ENCODE assay signal across 17 cellular contexts in genomic region chr4:82578935-82579334, GRCh38. TPM values are rescaled to one million over a fixed set of nuclear protein-coding genes. Genes with fewer than 3 reads are reported as not detected.
DNase-seq lines count a peak whose midpoint lies in the region; ATAC-seq and TF ChIP-seq lines count a peak whose summit lies in the region.
"Had no signal": no experiment of that assay in that cellular context is flagged by ENCODE, and none has a peak within 500 bp of the region (broad histone marks: within the 10 kb centered on the region; RNA-seq: fewer than 3 reads in every experiment).

No MANE protein-coding gene starts in this region.

- TF ChIP-seq POLR2A in erythroblast (IDR thresholded peaks at IDR 0.05; ENCODE audit: low read length) = no peak

- no peaks in the 10 kb centered on the region for H3K27me3 ChIP-seq in BE2C

- peak; percentile 85 for ATAC-seq in left lobe of liver
- no peak for ATAC-seq in HG02870 (IDR thresholded peaks at IDR 0.05; ENCODE audit: unreplicated experiment)
- ATAC-seq in GM21360 (IDR thresholded peaks at IDR 0.05; ENCODE audit: unreplicated experiment) = no peak
- ATAC-seq: stimulated activated naive B cell treated with anti-CD40 and anti-IgM and Interleukin-4, amounts not matched to agents 10 μg/mL and 1 μg/mL and 100 μg/mL, for 72 hours; T-helper 17 cell had no signal

- H3K9me3 ChIP-seq in BE2C = no peaks in the 10 kb centered on the region

- H3K36me3 ChIP-seq in BE2C = no peaks in the 10 kb centered on the region

- in situ Hi-C loops in astrocyte of the spinal cord (cut with HindIII; ENCODE audit: low sequenced_read_pairs) = no loop called here

- TF ChIP-seq CTCF in BE2C (IDR thresholded peaks at IDR 0.05; ENCODE audit: low read depth, low read length) (peak; percentile 37), astrocyte of the spinal cord (IDR thresholded peaks at IDR 0.05; ENCODE audit: low read depth, low read length) (peak; percentile 36)

- H3K4me1 ChIP-seq in BE2C = no peaks in the 10 kb centered on the region

- H3K4me3 ChIP-seq in BE2C (ENCODE audit: low read depth, low read length) (no peak overlapping the region), astrocyte of the spinal cord (ENCODE audit: low read depth, low read length) (no peak overlapping the region)

- DNase-seq in BE2C = no peak
- peak; percentile 2 for DNase-seq in HCEC 1CT
- no peak for DNase-seq in astrocyte of the spinal cord (ENCODE audit: low read depth, low spot score)
- no peak for DNase-seq in left lobe of liver (ENCODE audit: low spot score)
- no peak for DNase-seq in erythroblast (lab: John Stamatoyannopoulos, UW)
- no peak for DNase-seq in AG08395 (ENCODE audit: low spot score)
- DNase-seq: amygdala; CD4-positive, alpha-beta T cell; islet precursor cell; NCI-H1092; NCI-H446 treated with DMSO at 0.1 percent for 48 hours; retina; stimulated activated naive B cell treated with anti-CD40 and anti-IgM and Interleukin-4, amounts not matched to agents 10 μg/mL and 1 μg/mL and 100 μg/mL, for 72 hours; T-helper 17 cell had no signal

RNA-seq across cellular contexts. Expression of gene TMEM150C, which starts 17.1 kb away (rescaled TPM):
- 1.4 TPM for polyA plus RNA-seq in BE2C (2012; ENCODE audit: insufficient read depth, insufficient read length, low read depth)
- 8.1 TPM for total RNA-seq in left lobe of liver
- total RNA-seq: activated T-helper 1 cell treated with anti-CD3 and anti-CD28 coated beads, Interleukin-12 subunit alpha, Interleukin-12 subunit beta, Interleukin-2, Interleukin-4 antibody, amounts not matched to agents 30 ng/mL and 10 ng/mL and 1 ng/mL, durations not matched to agents 14 hours and 24 hours and 36 hours; CD4-positive, alpha-beta T cell had no signal
